In the genomic region with DNA sequence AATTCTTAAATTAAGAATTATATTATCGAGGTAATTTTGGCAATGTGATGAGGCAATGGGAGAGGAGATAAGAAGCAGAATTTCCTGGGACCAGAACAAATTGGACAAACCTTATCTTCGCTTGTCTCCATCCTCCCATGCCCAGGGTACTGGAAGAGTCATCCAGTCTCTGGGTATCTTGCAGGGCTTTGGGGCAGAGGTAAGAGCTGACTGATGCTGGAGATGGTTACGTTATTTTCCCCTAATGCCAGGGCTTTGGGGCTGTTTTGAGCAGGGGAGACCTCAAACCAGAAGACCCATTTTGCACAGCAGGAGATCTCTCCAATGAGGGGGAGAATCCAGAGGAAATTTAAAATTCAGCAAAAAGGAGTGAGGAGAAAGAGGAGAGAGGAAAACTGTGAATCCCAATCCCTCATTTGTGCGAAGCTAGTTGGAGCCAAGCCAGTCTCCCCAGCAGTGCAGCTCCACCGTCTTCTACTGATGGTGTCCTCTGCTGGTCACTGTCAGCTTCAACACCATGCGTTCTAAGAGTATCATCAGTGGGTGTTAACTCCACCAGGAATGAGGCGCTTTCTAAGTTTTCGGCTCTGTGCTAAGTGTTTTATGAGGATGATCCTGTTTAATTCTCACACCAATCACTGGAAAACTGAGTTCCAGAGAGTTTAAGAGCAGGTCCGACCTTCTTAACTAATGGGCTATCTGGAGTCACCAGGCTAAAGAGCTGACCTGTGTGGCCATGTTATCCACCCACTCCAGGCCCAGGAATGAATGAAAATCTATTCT, we compare ENCODE assay signal across 8 cellular contexts.
DNase-seq lines count a peak whose midpoint lies in the region; ATAC-seq and TF ChIP-seq lines count a peak whose summit lies in the region.

No MANE protein-coding gene starts in this region.

- H3K9me3 ChIP-seq in parathyroid adenoma (ENCODE audit: control insufficient read depth, low read length) = peaks cover 4% of the 10 kb centered on the region
- H3K9me3 ChIP-seq in aorta (ENCODE audit: control insufficient read depth, low read length) = no peaks in the 10 kb centered on the region

- H3K4me1 ChIP-seq in parathyroid adenoma (no peaks in the 10 kb centered on the region), aorta (ENCODE audit: control insufficient read depth in 1 of 2, insufficient read depth in 2 of 2, low read length in 2 of 2) (no peaks in the 10 kb centered on the region)

- no peaks in the 10 kb centered on the region for H3K79me2 ChIP-seq in parathyroid adenoma

- intact Hi-C loops in aorta (cut with DNase I) = loop anchor here in 1 of 2 donors (2.0 kb wide), 1 partner anchor 113 kb away; no protein-coding TSS in a partner anchor

- no peak overlapping the region for H3K4me2 ChIP-seq in parathyroid adenoma (ENCODE audit: low read length)

- H3K36me3 ChIP-seq in parathyroid adenoma (ENCODE audit: control insufficient read depth, insufficient read depth, low read length) (no peaks in the 10 kb centered on the region), aorta (ENCODE audit: control insufficient read depth in 1 of 2, insufficient read depth in 2 of 2, low read length in 1 of 2) (no peaks in the 10 kb centered on the region)

- peak; percentile 80 for DNase-seq in AG08396 (ENCODE audit: low spot score)
- DNase-seq in HuH-7.5 (ENCODE audit: low spot score) = peak; percentile 63
- DNase-seq in RKO (ENCODE audit: low spot score) = peak; percentile 72
- DNase-seq in activated gamma-delta T cell treated with anti-CD3 and anti-CD28 coated beads, Interleukin-2, amount 50 U/mL, for 16 hours (ENCODE audit: low read depth) = peak; percentile 14
- peak; percentile 51 for DNase-seq in glomerular endothelial cell (ENCODE audit: extremely low read depth, low read depth, low spot score)
- DNase-seq in aorta = peak; percentile 79 to 85

- no peak overlapping the region for H3K4me3 ChIP-seq in parathyroid adenoma (ENCODE audit: low read depth, low read length)
- H3K4me3 ChIP-seq in aorta (ENCODE audit: low read length in 2 of 2) = no peak overlapping the region

- 45 to 47% methylated on average over 9 of the region's 9 CpGs for WGBS in aorta, 2 donors

- TF ChIP-seq CTCF in parathyroid adenoma (IDR thresholded peaks at IDR 0.05) = peak; percentile 51

- H3K27me3 ChIP-seq in parathyroid adenoma (ENCODE audit: control insufficient read depth, insufficient read depth, low read length) (no peaks in the 10 kb centered on the region), aorta (ENCODE audit: control insufficient read depth in 1 of 2, insufficient read depth in 2 of 2, low read length in 1 of 2) (no peaks in the 10 kb centered on the region)

- no peak overlapping the region for H3K9ac ChIP-seq in parathyroid adenoma

- ATAC-seq in GM18873 (IDR thresholded peaks at IDR 0.05; ENCODE audit: low FRiP score, unreplicated experiment) (peak; percentile 56), aorta (ENCODE audit: low FRiP score) (peak; percentile 85)

- no peak overlapping the region for H2AFZ ChIP-seq in parathyroid adenoma

- H3K27ac ChIP-seq in parathyroid adenoma = no peak overlapping the region
- no peak overlapping the region for H3K27ac ChIP-seq in aorta (ENCODE audit: low read depth in 1 of 2, low read length in 2 of 2)

Comparison
In these comparisons a context has a peak if more than half of its experiments do, and no peak if none do; other contexts are left out.
1. DNase-seq: peak in every context shown above with its lines; median percentile 82 in aorta; 80 in AG08396; 72 in RKO; 63 in HuH-7.5; 51 in glomerular endothelial cell; 14 in activated gamma-delta T cell treated with anti-CD3 and anti-CD28 coated beads, Interleukin-2, amount 50 U/mL, for 16 hours.